ENCODE assay signal across 2 cellular contexts in the genomic region with DNA sequence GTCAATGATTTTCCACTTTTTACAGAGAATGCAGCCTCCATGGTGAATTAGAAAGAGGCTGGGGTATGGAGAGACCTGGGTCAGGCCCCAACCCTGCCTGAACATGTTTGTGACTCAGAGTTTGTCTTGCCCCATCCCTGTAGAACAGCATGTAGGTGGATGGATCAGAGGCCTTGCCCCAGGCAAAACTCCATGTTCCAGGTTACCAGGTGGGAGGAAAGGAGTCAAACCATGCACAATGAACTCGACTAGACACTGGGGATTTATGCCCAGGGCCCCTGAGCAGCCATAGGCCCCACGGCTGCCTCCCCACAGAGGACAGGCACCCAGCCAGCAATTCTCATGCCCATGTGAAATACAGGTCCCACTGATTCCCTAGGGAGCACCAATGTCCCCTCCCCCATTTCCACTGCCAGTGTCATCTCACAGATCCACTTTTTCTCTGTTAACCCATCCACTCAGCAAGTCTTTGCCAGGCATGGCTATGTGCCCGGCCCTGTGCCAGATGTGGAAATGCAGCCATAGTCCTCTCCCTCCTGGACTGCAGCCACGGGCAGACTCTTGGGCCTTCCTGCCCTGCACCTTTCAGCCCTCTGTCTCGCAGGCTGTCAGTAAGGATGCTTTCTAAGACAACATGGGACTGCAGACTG.
TF ChIP-seq lines count a peak whose summit lies in the region.

No MANE protein-coding gene starts in this region.

TF ChIP-seq in GM12878, 131 proteins besides CTCF, POLR2A, EP300 and RAD21:
- peak; percentile 67 for TF ChIP-seq MEF2B (IDR thresholded peaks at IDR 0.05; ENCODE audit: partially characterized antibody, poor library complexity, severe bottlenecking)
- no peak for TF ChIP-seq NR2C2 (IDR thresholded peaks at IDR 0.05; ENCODE audit: borderline replicate concordance, control insufficient read depth, insufficient read length, low read depth)

TF ChIP-seq in GM23338, 12 proteins besides CTCF, POLR2A, EP300 and RAD21:
- no peak for TF ChIP-seq EZH2 (IDR thresholded peaks at IDR 0.05; ENCODE audit: low read depth, unreplicated experiment)
- TF ChIP-seq POLR2AphosphoS5 (IDR thresholded peaks at IDR 0.05; ENCODE audit: low read depth), result no peak
